15 cellular contexts compared by ENCODE assay signal in genomic region chrX:150696264-150696789, GRCh38. TPM values are rescaled to one million over a fixed set of nuclear protein-coding genes. Genes with fewer than 3 reads are reported as not detected.
DNase-seq lines count a peak whose midpoint lies in the region; ATAC-seq and TF ChIP-seq lines count a peak whose summit lies in the region.
"Had no signal": no experiment of that assay in that cellular context is flagged by ENCODE, and none has a peak within 500 bp of the region (broad histone marks: within the 10 kb centered on the region; RNA-seq: fewer than 3 reads in every experiment).

No MANE protein-coding gene starts in this region.

- DNase-seq in NOMO-1 treated with DMSO at 0.1 percent for 48 hours (lab: John Stamatoyannopoulos, UW; ENCODE audit: unreplicated experiment) (peak; percentile 26), NOMO-1 treated with dmso at 0.1 percent for 144 hours (lab: John Stamatoyannopoulos, UW; ENCODE audit: unreplicated experiment) (no peak), MM.1S (peak; percentile 32), psoas muscle (no peak), NCI-H446 treated with DMSO at 0.1 percent for 48 hours (lab: John Stamatoyannopoulos, UW) (no peak)
- DNase-seq in activated T-helper 2 cell treated with anti-CD3 and anti-CD28 coated beads, Interferon-gamma antibody, Interleukin-2, Interleukin-4, amounts not matched to agents 10 μg/mL and 5 μg/mL and 100 μg/mL, durations not matched to agents 14 hours and 24 hours and 36 hours (ENCODE audit: low spot score), result no peak
- DNase-seq: 8988T, aorta, DMS153, heart left ventricle, NCI-H1092, SIG-M5, substantia nigra had no signal

- H3F3A ChIP-seq in MM.1S (ENCODE audit: insufficient read depth, low read length), result peaks cover 5% of the 10 kb centered on the region

- H3K4me2 ChIP-seq in MM.1S (ENCODE audit: low read depth, low read length), result no peak overlapping the region

- H3K36me3 Mint-ChIP-seq in activated T-helper 2 cell treated with anti-CD3 and anti-CD28 coated beads, Interferon-gamma antibody, Interleukin-2, Interleukin-4, amounts not matched to agents 10 μg/mL and 5 μg/mL and 100 μg/mL, durations not matched to agents 14 hours and 24 hours and 36 hours (ENCODE audit: low read depth), result peaks cover 20% of the 10 kb centered on the region

- H3K9me3 ChIP-seq in MM.1S (replicated peaks; ENCODE audit: insufficient read depth, low read length) (no peaks in the 10 kb centered on the region), psoas muscle (no peaks in the 10 kb centered on the region)
- H3K9me3 ChIP-seq: heart left ventricle had no signal

- 63 to 79% (median 71%) methylated on average over 2 of the region's 2 CpGs for WGBS in psoas muscle, 3 donors

- no peak overlapping the region for H3K27ac ChIP-seq in MM.1S (ENCODE audit: low read length)
- peak overlapping the region; percentile 83 for H3K27ac ChIP-seq in psoas muscle
- H3K27ac ChIP-seq: heart left ventricle had no signal

- H2AFZ ChIP-seq in MM.1S (ENCODE audit: low read length), result no peak overlapping the region

- H3K9me2 ChIP-seq in MM.1S (replicated peaks; ENCODE audit: insufficient read depth, low read length), result no peaks in the 10 kb centered on the region

- no peak overlapping the region for H3K9ac ChIP-seq in MM.1S (ENCODE audit: low read length)

- H3K9me3 Mint-ChIP-seq in activated T-helper 2 cell treated with anti-CD3 and anti-CD28 coated beads, Interferon-gamma antibody, Interleukin-2, Interleukin-4, amounts not matched to agents 10 μg/mL and 5 μg/mL and 100 μg/mL, durations not matched to agents 14 hours and 24 hours and 36 hours, result no peaks in the 10 kb centered on the region

- H3K79me2 ChIP-seq in MM.1S (ENCODE audit: low read length), result peaks cover 68% of the 10 kb centered on the region

- peak overlapping the region; percentile 76 for H3K4me3 Mint-ChIP-seq in activated T-helper 2 cell treated with anti-CD3 and anti-CD28 coated beads, Interferon-gamma antibody, Interleukin-2, Interleukin-4, amounts not matched to agents 10 μg/mL and 5 μg/mL and 100 μg/mL, durations not matched to agents 14 hours and 24 hours and 36 hours (ENCODE audit: low read depth)

- peaks cover 44% of the 10 kb centered on the region for H3K4me1 Mint-ChIP-seq in activated T-helper 2 cell treated with anti-CD3 and anti-CD28 coated beads, Interferon-gamma antibody, Interleukin-2, Interleukin-4, amounts not matched to agents 10 μg/mL and 5 μg/mL and 100 μg/mL, durations not matched to agents 14 hours and 24 hours and 36 hours (ENCODE audit: low read depth)

- H3K36me3 ChIP-seq in MM.1S (replicated peaks; ENCODE audit: insufficient read depth, low read length) (no peaks in the 10 kb centered on the region; the same call in 1 of the 2 replicates), psoas muscle (ENCODE audit: insufficient read depth in 1 of 2, low read depth in 1 of 2) (peaks cover 0 to 4% of the 10 kb centered on the region in 2 donors)

- peak overlapping the region; percentile 92 for H3K27ac Mint-ChIP-seq in activated T-helper 2 cell treated with anti-CD3 and anti-CD28 coated beads, Interferon-gamma antibody, Interleukin-2, Interleukin-4, amounts not matched to agents 10 μg/mL and 5 μg/mL and 100 μg/mL, durations not matched to agents 14 hours and 24 hours and 36 hours

- TF ChIP-seq CTCF in MM.1S (IDR thresholded peaks at IDR 0.05; ENCODE audit: low read length) (no peak), psoas muscle (IDR thresholded peaks at IDR 0.05) (no peak)

- ATAC-seq in psoas muscle (no peak), HG03342 (IDR thresholded peaks at IDR 0.05; ENCODE audit: unreplicated experiment) (no peak), GM19328 (IDR thresholded peaks at IDR 0.05; ENCODE audit: unreplicated experiment) (no peak)
- ATAC-seq: heart left ventricle had no signal

- 0 out of 2 replicates have a peak, but pooled peaks cover 3% of the 10 kb centered on the region for H4K20me1 ChIP-seq in MM.1S (ENCODE audit: insufficient read depth, low read length)

- no peak overlapping the region for H3K4me3 ChIP-seq in MM.1S (ENCODE audit: low read length)
- no peak overlapping the region for H3K4me3 ChIP-seq in psoas muscle
- H3K4me3 ChIP-seq: heart left ventricle had no signal

- H3K27me3 ChIP-seq in MM.1S (replicated peaks; ENCODE audit: insufficient read depth, low read length) (no peaks in the 10 kb centered on the region), psoas muscle (ENCODE audit: insufficient read depth in 3 of 3, low read length in 2 of 3) (no peaks in the 10 kb centered on the region)
- H3K27me3 ChIP-seq: heart left ventricle had no signal

- intact Hi-C loops in activated T-helper 2 cell treated with anti-CD3 and anti-CD28 coated beads, Interferon-gamma antibody, Interleukin-2, Interleukin-4, amounts not matched to agents 10 μg/mL and 5 μg/mL and 100 μg/mL, durations not matched to agents 14 hours and 24 hours and 36 hours (cut with micrococcal nuclease), result loop anchor here (5.0 to 10.0 kb wide), 3 partner anchors 214 to 1152 kb away; partner anchors contain the start of genes EOLA1, EOLA2 and HSFX3
- intact Hi-C loops in psoas muscle (cut with DNase I), result no loop called here

- H3K27me3 Mint-ChIP-seq in activated T-helper 2 cell treated with anti-CD3 and anti-CD28 coated beads, Interferon-gamma antibody, Interleukin-2, Interleukin-4, amounts not matched to agents 10 μg/mL and 5 μg/mL and 100 μg/mL, durations not matched to agents 14 hours and 24 hours and 36 hours (ENCODE audit: low read depth), result no peaks in the 10 kb centered on the region

- H3K4me1 ChIP-seq in MM.1S (ENCODE audit: low read length), result peaks cover 23% of the 10 kb centered on the region
- no peaks in the 10 kb centered on the region for H3K4me1 ChIP-seq in psoas muscle

RNA-seq across cellular contexts. Expression of gene MTMR1, which starts 3.1 kb away (rescaled TPM):
- total RNA-seq in activated T-helper 2 cell treated with anti-CD3 and anti-CD28 coated beads, Interferon-gamma antibody, Interleukin-2, Interleukin-4, amounts not matched to agents 10 μg/mL and 5 μg/mL and 100 μg/mL, durations not matched to agents 14 hours and 24 hours and 36 hours, result 31.4 and 32.5 TPM in 2 replicates
- total RNA-seq in psoas muscle, result 10 to 100 TPM; 27.9 to 48.6 (median 30.1) TPM
- 10 to 100 TPM in 2 of 3 donors, 1 to 10 TPM in 1; 8.9 to 21.3 (median 10.5) TPM for polyA plus RNA-seq in psoas muscle

Comparison
In these comparisons a context has a peak if more than half of its experiments do, and no peak if none do; other contexts are left out.
1. DNase-seq: peak in NOMO-1 treated with DMSO at 0.1 percent for 48 hours (single experiment) and MM.1S (single experiment); none in NOMO-1 treated with dmso at 0.1 percent for 144 hours (single experiment), activated T-helper 2 cell treated with anti-CD3 and anti-CD28 coated beads, Interferon-gamma antibody, Interleukin-2, Interleukin-4, amounts not matched to agents 10 μg/mL and 5 μg/mL and 100 μg/mL, durations not matched to agents 14 hours and 24 hours and 36 hours (single experiment), psoas muscle (0 of 2) and NCI-H446 treated with DMSO at 0.1 percent for 48 hours (single experiment).